9 cellular contexts compared by ENCODE assay signal in the genomic region with DNA sequence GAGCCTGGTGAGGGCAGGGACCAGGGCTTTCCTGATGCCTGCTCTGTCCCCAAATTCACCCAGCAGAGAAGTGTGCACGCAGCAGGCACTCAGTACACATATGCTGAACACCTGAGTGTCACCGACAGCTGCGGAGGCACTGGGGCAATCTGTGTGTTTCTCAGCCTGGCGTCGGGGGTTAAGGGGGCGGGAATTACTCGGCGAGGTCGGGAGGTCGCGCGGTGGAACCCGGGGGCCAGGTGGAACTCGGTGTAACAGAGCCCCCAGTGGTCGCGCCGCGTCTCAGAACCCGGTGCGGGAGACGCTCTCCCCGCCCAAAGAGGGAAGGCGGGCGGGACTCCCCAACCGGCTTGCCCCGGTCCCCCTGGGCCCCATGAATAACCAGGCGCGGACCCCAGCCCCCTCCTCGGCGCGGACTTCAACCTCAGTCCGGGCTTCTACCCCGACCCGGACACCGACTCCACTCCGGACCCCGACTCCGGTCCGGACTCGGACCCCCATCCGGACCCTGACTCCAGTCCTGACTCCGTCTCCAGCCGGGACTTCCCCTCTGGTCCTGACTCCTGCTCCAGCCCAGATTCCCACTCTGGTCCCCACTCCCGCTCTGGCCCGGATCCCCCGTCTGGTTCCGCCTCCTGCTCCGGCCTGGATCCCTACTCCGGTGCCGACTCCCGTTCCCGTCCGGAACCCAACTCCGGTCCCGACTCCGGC. TPM values are rescaled to one million over a fixed set of nuclear protein-coding genes. Genes with fewer than 3 reads are reported as not detected.
DNase-seq lines count a peak whose midpoint lies in the region; ATAC-seq lines count a peak whose summit lies in the region.
"Had no signal": no experiment of that assay in that cellular context is flagged by ENCODE, and none has a peak within 500 bp of the region (broad histone marks: within the 10 kb centered on the region; RNA-seq: fewer than 3 reads in every experiment).

Gene SELENOV, plus strand, starts transcription at position 300 of the 711 bp plus-strand sequence. Its CDS starts 74 bp downstream, at position 374.

- H3K4me3 ChIP-seq in iPS-15b (ENCODE audit: low read depth, low read length): peak within 1 kb of the TSS; percentile 88

- no peaks in the 10 kb centered on the region for H3K9me3 Mint-ChIP-seq in activated T-cell treated with anti-CD3 and anti-CD28 coated beads, Interleukin-2, amount 50 U/mL, for 72 hours
- no peaks in the 10 kb centered on the region for H3K9me3 Mint-ChIP-seq in stimulated activated naive CD8-positive, alpha-beta T cell treated with anti-CD3 and anti-CD28 coated beads, Interleukin-15, amount 100 ng/mL, for 72 hours

- DNase-seq in NCI-H82 (lab: John Stamatoyannopoulos, UW): peak; percentile 62
- no peak for DNase-seq in NCI-H82 treated with DMSO at 0.1 percent for 48 hours (lab: John Stamatoyannopoulos, UW; ENCODE audit: unreplicated experiment)
- peak; percentile 29 to 32 for DNase-seq in activated T-cell treated with anti-CD3 and anti-CD28 coated beads, Interleukin-2, amount 50 U/mL, for 72 hours
- no peak for DNase-seq in stimulated activated naive CD8-positive, alpha-beta T cell treated with anti-CD3 and anti-CD28 coated beads, Interleukin-15, amount 100 ng/mL, for 72 hours
- no peak for DNase-seq in middle frontal gyrus (ENCODE audit: extremely low spot score, low spot score)
- no peak for DNase-seq in stimulated activated naive CD4-positive, alpha-beta T cell treated with Interleukin-2 at 50 U/mL for 16 hours (lab: John Stamatoyannopoulos, UW)
- DNase-seq in globus pallidus (ENCODE audit: low spot score): no peak

- H3K4me1 Mint-ChIP-seq in activated T-cell treated with anti-CD3 and anti-CD28 coated beads, Interleukin-2, amount 50 U/mL, for 72 hours (ENCODE audit: low read depth): peaks cover 14% of the 10 kb centered on the region
- H3K4me1 Mint-ChIP-seq in stimulated activated naive CD8-positive, alpha-beta T cell treated with anti-CD3 and anti-CD28 coated beads, Interleukin-15, amount 100 ng/mL, for 72 hours: peaks cover 20% of the 10 kb centered on the region

- H3K27me3 ChIP-seq in iPS-15b (ENCODE audit: control insufficient read depth, insufficient read depth, low read length): peaks cover 14% of the 10 kb centered on the region

- no peaks in the 10 kb centered on the region for H3K36me3 ChIP-seq in iPS-15b (ENCODE audit: control insufficient read depth, insufficient read depth, low read length)

- H3K27ac Mint-ChIP-seq in activated T-cell treated with anti-CD3 and anti-CD28 coated beads, Interleukin-2, amount 50 U/mL, for 72 hours: no peak within 1 kb of the TSS
- H3K27ac Mint-ChIP-seq in stimulated activated naive CD8-positive, alpha-beta T cell treated with anti-CD3 and anti-CD28 coated beads, Interleukin-15, amount 100 ng/mL, for 72 hours: peak within 1 kb of the TSS; percentile 92 to 94

- no peaks in the 10 kb centered on the region for H3K9me3 ChIP-seq in iPS-15b (ENCODE audit: control insufficient read depth, insufficient read depth, low read length)

- peak within 1 kb of the TSS; percentile 74 to 82 for H3K4me3 Mint-ChIP-seq in activated T-cell treated with anti-CD3 and anti-CD28 coated beads, Interleukin-2, amount 50 U/mL, for 72 hours
- peak within 1 kb of the TSS; percentile 75 to 94 for H3K4me3 Mint-ChIP-seq in stimulated activated naive CD8-positive, alpha-beta T cell treated with anti-CD3 and anti-CD28 coated beads, Interleukin-15, amount 100 ng/mL, for 72 hours

- peaks cover 46% of the 10 kb centered on the region for H3K27me3 Mint-ChIP-seq in activated T-cell treated with anti-CD3 and anti-CD28 coated beads, Interleukin-2, amount 50 U/mL, for 72 hours (ENCODE audit: low read depth)
- peaks cover 55% of the 10 kb centered on the region for H3K27me3 Mint-ChIP-seq in stimulated activated naive CD8-positive, alpha-beta T cell treated with anti-CD3 and anti-CD28 coated beads, Interleukin-15, amount 100 ng/mL, for 72 hours

- peak within 1 kb of the TSS; percentile 88 for H3K9ac ChIP-seq in iPS-15b (ENCODE audit: low read depth, low read length)

- ATAC-seq in activated T-cell treated with anti-CD3 and anti-CD28 coated beads, Interleukin-2, amount 50 U/mL, for 72 hours (replicated peaks in 1 of 2): peak; percentile 58 to 60
- peak; percentile 63 for ATAC-seq in stimulated activated naive CD8-positive, alpha-beta T cell treated with anti-CD3 and anti-CD28 coated beads, Interleukin-15, amount 100 ng/mL, for 72 hours

- H3K36me3 Mint-ChIP-seq in activated T-cell treated with anti-CD3 and anti-CD28 coated beads, Interleukin-2, amount 50 U/mL, for 72 hours (ENCODE audit: insufficient read depth in 2 of 2): peaks cover 2 to 3% of the 10 kb centered on the region in 2 donors

- H3K4me1 ChIP-seq in iPS-15b (ENCODE audit: control insufficient read depth, insufficient read depth, low read length): peaks cover 4% of the 10 kb centered on the region

RNA-seq across cellular contexts. Expression of gene SELENOV, which starts in this region (rescaled TPM):
- total RNA-seq in activated T-cell treated with anti-CD3 and anti-CD28 coated beads, Interleukin-2, amount 50 U/mL, for 72 hours: not detected
- total RNA-seq: NCI-H460 had no signal

Comparison
In these comparisons a context has a peak if more than half of its experiments do, and no peak if none do; other contexts are left out.
1. Peak in DNase-seq and ATAC-seq in activated T-cell treated with anti-CD3 and anti-CD28 coated beads, Interleukin-2, amount 50 U/mL, for 72 hours; RNA of the gene not detected or under 1 TPM.